In the genomic region with DNA sequence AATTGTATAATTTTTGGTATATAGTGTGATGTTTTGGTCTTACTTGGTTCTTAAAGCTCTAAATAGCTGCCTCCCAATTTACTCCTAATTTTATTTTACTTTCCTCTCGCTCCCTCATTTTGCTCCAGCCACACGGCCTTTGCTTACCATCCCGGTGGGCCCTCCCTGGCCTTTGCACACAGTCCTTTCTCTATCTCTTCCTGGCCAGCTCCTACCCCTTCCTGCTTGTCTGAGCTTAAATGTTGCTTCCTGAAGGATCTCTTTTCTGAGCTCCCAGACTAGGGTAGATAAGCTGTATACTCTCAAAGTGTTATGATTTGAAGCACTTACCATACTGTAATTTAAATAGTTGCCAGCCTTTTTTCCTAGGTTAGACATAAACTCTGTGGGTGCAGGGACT, we compare ENCODE assay signal across 13 cellular contexts.
"Had no signal": no experiment of that assay in that cellular context is flagged by ENCODE, and none has a peak within 500 bp of the region (broad histone marks: within the 10 kb centered on the region; RNA-seq: fewer than 3 reads in every experiment).

No MANE protein-coding gene starts in this region.

- H3K36me3 ChIP-seq: suprapubic skin had no signal

- H3K9me3 ChIP-seq: heart right ventricle, lower lobe of right lung, suprapubic skin had no signal

- DNase-seq: activated CD4-positive, alpha-beta T cell treated with anti-CD3 and anti-CD28 coated beads, Interleukin-2, amount 50 U/mL, for 1 hour; activated gamma-delta T cell; activated naive CD8-positive, alpha-beta T cell treated with anti-CD3 and anti-CD28 coated beads, Interleukin-2, amount 10 ng/mL, durations not matched to agents 7 days and 5 days; anterior cingulate cortex; foreskin melanocyte; heart right ventricle; lower lobe of right lung; naive thymus-derived CD4-positive, alpha-beta T cell; nucleus accumbens; stimulated activated CD4-positive, alpha-beta T cell treated with anti-CD3 and anti-CD28 coated beads, Interleukin-12 subunit alpha, Interleukin-12 subunit beta, amount 100 ng/mL, for 4 hours; stimulated activated naive CD4-positive, alpha-beta T cell treated with Interleukin-2 at 50 U/mL for 16 hours had no signal

- H3K4me3 ChIP-seq: heart right ventricle, lower lobe of right lung, suprapubic skin had no signal

- FAIRE-seq: keratinocyte had no signal

- ATAC-seq: lower lobe of right lung; naive thymus-derived CD4-positive, alpha-beta T cell had no signal

- H3K27ac ChIP-seq: lower lobe of right lung, suprapubic skin had no signal

- H3K27me3 ChIP-seq: heart right ventricle, suprapubic skin had no signal
